In genomic region chr5:3307982-3308621, GRCh38 we compare ENCODE assay signal across 26 cellular contexts.
"Had no signal": no experiment of that assay in that cellular context is flagged by ENCODE, and none has a peak within 500 bp of the region (broad histone marks: within the 10 kb centered on the region; RNA-seq: fewer than 3 reads in every experiment).

No MANE protein-coding gene starts in this region.

- FAIRE-seq: colon, frontal cortex had no signal

- H3K36me3 ChIP-seq: esophagus muscularis mucosa, left lung, neural progenitor cell, prostate gland, right atrium auricular region, stomach, thyroid gland had no signal

- H3K4me3 ChIP-seq: esophagus muscularis mucosa, left lung, mucosa of descending colon, neural progenitor cell, prostate gland, right atrium auricular region, smooth muscle cell, stomach, thyroid gland had no signal

- H3K4me1 ChIP-seq: left lung, neural progenitor cell, prostate gland, stomach, thyroid gland had no signal

- H3K9me3 ChIP-seq: prostate gland, thyroid gland had no signal

- DNase-seq: effector CD8-positive, alpha-beta T cell; endodermal cell; hypothalamus; immature natural killer cell; left cardiac atrium; left lung; mesenchymal stem cell; mucosa of descending colon; naive B cell; stimulated activated CD4-positive, alpha-beta T cell treated with anti-CD3 and anti-CD28 coated beads, Interleukin-12 subunit alpha, Interleukin-12 subunit beta, amount 100 ng/mL, for 4 hours; stimulated activated CD4-positive, alpha-beta T cell treated with anti-CD3 and anti-CD28 coated beads, Interleukin-1b, Interleukin-23, amount 100 ng/mL, for 48 hours; stimulated activated CD4-positive, alpha-beta T cell treated with anti-CD3 and anti-CD28 coated beads, Interleukin-4, amount 100 ng/mL, for 1 hour; stimulated activated naive CD4-positive, alpha-beta T cell treated with Interleukin-2 at 50 U/mL for 16 hours; stomach; thyroid gland; trophoblast cell had no signal

- H3K27me3 ChIP-seq: left lung, neural progenitor cell, right atrium auricular region, stomach, thyroid gland had no signal

- ATAC-seq: left cardiac atrium; left lung; mucosa of descending colon; sciatic nerve; stimulated activated effector memory CD8-positive, alpha-beta T cell treated with anti-CD3 and anti-CD28 coated beads, Interleukin-12 subunit alpha, Interleukin-12 subunit beta, amount 100 ng/mL, for 72 hours had no signal

- H3K27ac ChIP-seq: epithelial cell of prostate, esophagus muscularis mucosa, left lung, neural progenitor cell, prostate gland, right atrium auricular region, stomach, thyroid gland had no signal
